In genomic region chr10:86730227-86730626, GRCh38 we compare ENCODE assay signal across 1 cellular context.
TF ChIP-seq lines count a peak whose summit lies in the region.

No MANE protein-coding gene starts in this region.

TF ChIP-seq in HepG2, 621 proteins besides CTCF, POLR2A, EP300 and RAD21 (continued from another document):
- TF ChIP-seq, protein P1, sequence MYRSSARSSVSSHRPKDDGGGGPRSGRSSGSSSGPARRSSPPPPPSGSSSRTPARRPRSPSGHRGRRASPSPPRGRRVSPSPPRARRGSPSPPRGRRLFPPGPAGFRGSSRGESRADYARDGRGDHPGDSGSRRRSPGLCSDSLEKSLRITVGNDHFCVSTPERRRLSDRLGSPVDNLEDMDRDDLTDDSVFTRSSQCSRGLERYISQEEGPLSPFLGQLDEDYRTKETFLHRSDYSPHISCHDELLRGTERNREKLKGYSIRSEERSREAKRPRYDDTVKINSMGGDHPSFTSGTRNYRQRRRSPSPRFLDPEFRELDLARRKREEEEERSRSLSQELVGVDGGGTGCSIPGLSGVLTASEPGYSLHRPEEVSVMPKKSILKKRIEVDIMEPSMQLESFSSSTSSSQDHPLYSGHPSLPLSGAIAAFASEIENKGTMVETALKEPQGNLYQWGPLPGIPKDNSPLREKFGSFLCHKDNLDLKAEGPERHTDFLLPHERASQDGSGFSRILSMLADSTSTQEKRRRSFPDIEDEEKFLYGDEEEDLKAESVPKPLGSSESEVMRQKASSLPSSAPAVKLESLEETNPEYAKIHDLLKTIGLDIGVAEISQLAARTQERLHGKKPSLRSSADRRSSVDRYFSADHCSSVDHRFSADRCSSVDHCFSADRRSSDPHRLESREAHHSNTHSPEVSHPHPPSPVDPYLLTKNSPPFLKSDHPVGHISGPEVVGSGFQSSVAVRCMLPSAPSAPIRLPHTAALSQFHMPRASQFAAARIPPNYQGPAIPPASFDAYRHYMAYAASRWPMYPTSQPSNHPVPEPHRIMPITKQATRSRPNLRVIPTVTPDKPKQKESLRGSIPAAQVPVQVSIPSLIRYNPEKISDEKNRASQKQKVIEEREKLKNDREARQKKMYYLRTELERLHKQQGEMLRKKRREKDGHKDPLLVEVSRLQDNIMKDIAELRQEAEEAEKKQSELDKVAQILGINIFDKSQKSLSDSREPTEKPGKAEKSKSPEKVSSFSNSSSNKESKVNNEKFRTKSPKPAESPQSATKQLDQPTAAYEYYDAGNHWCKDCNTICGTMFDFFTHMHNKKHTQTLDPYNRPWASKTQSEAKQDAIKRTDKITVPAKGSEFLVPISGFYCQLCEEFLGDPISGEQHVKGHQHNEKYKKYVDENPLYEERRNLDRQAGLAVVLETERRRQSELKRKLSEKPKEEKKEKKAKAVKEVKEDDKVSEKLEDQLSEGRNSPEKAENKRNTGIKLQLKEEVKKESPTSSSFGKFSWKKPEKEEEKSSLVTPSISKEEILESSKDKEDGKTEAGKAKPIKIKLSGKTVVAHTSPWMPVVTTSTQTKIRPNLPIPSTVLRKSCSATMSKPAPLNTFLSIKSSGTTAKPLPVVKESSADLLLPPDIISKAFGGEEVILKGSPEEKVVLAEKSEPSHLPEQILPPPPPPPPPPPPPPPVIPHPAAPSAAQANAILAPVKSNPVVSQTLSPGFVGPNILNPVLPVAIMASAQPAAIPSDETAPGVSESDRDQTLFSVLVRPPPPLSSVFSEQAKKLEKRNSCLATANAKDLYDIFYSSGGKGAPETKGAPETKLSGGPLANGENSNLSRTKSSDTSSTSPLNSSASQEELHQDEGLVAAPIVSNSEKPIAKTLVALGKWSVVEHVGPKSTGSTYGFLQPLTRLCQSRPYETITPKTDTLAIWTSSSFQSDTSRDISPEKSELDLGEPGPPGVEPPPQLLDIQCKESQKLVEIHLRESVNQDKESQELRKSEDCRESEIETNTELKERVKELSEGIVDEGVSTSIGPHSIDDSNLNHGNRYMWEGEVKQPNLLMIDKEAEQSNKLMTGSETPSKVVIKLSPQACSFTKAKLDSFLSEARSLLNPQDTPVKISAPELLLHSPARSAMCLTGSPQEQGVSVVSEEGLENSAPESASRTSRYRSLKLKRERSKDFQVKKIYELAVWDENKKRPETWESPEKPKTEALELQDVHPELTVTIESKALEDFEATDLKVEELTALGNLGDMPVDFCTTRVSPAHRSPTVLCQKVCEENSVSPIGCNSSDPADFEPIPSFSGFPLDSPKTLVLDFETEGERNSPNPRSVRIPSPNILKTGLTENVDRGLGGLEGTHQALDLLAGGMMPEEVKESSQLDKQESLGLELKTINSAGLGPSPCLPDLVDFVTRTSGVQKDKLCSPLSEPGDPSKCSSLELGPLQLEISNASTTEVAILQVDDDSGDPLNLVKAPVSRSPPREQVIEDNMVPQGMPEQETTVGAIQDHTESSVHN (CRISPR knock-in tag; IDR thresholded peaks at IDR 0.05), result no peak
- TF ChIP-seq, protein P2, sequence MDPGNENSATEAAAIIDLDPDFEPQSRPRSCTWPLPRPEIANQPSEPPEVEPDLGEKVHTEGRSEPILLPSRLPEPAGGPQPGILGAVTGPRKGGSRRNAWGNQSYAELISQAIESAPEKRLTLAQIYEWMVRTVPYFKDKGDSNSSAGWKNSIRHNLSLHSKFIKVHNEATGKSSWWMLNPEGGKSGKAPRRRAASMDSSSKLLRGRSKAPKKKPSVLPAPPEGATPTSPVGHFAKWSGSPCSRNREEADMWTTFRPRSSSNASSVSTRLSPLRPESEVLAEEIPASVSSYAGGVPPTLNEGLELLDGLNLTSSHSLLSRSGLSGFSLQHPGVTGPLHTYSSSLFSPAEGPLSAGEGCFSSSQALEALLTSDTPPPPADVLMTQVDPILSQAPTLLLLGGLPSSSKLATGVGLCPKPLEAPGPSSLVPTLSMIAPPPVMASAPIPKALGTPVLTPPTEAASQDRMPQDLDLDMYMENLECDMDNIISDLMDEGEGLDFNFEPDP (CRISPR knock-in tag; conservative IDR thresholded peaks at IDR 0.05), result no peak
- TF ChIP-seq ZNF33A (CRISPR knock-in tag; IDR thresholded peaks at IDR 0.05; ENCODE audit: borderline replicate concordance) (no peak), CREBL2 (CRISPR knock-in tag; IDR thresholded peaks at IDR 0.05; ENCODE audit: borderline replicate concordance) (no peak), LCORL (IDR thresholded peaks at IDR 0.05) (peak; percentile 82), LCORL (CRISPR knock-in tag; IDR thresholded peaks at IDR 0.05) (no peak), ZSCAN12 (CRISPR knock-in tag; IDR thresholded peaks at IDR 0.05) (no peak), FOXA3 (CRISPR knock-in tag; IDR thresholded peaks at IDR 0.05) (0 out of 2 replicates have a peak, but pooled peaks have one; percentile 36), ZNF619 (CRISPR knock-in tag; IDR thresholded peaks at IDR 0.05) (no peak), FOXP1 (IDR thresholded peaks at IDR 0.05) (no peak), FOXP1 (CRISPR knock-in tag; IDR thresholded peaks at IDR 0.05) (peak; percentile 16; the same call in 1 of the 2 replicates), ZNF740 (CRISPR knock-in tag; IDR thresholded peaks at IDR 0.05) (no peak), HNRNPL (IDR thresholded peaks at IDR 0.05; ENCODE audit: low read depth, low read length) (no peak), CREB1 (IDR thresholded peaks at IDR 0.05) (no peak), CREB1 (CRISPR knock-in tag; IDR thresholded peaks at IDR 0.05) (peak; percentile 32; the same call in 1 of the 2 replicates), ZMYM4 (CRISPR knock-in tag; IDR thresholded peaks at IDR 0.05) (no peak), HDAC1 (CRISPR knock-in tag; IDR thresholded peaks at IDR 0.05) (peak; percentile 43; the same call in 1 of the 2 replicates), HNF4A (CRISPR knock-in tag; IDR thresholded peaks at IDR 0.05) (peak; percentile 55), SALL1 (CRISPR knock-in tag; IDR thresholded peaks at IDR 0.05) (peak; percentile 46)
- TF ChIP-seq, protein P3, sequence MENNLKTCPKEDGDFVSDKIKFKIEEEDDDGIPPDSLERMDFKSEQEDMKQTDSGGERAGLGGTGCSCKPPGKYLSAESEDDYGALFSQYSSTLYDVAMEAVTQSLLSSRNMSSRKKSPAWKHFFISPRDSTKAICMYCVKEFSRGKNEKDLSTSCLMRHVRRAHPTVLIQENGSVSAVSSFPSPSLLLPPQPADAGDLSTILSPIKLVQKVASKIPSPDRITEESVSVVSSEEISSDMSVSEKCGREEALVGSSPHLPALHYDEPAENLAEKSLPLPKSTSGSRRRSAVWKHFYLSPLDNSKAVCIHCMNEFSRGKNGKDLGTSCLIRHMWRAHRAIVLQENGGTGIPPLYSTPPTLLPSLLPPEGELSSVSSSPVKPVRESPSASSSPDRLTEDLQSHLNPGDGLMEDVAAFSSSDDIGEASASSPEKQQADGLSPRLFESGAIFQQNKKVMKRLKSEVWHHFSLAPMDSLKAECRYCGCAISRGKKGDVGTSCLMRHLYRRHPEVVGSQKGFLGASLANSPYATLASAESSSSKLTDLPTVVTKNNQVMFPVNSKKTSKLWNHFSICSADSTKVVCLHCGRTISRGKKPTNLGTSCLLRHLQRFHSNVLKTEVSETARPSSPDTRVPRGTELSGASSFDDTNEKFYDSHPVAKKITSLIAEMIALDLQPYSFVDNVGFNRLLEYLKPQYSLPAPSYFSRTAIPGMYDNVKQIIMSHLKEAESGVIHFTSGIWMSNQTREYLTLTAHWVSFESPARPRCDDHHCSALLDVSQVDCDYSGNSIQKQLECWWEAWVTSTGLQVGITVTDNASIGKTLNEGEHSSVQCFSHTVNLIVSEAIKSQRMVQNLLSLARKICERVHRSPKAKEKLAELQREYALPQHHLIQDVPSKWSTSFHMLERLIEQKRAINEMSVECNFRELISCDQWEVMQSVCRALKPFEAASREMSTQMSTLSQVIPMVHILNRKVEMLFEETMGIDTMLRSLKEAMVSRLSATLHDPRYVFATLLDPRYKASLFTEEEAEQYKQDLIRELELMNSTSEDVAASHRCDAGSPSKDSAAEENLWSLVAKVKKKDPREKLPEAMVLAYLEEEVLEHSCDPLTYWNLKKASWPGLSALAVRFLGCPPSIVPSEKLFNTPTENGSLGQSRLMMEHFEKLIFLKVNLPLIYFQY (CRISPR knock-in tag; IDR thresholded peaks at IDR 0.05; ENCODE audit: borderline replicate concordance), result no peak
- TF ChIP-seq, protein P4, sequence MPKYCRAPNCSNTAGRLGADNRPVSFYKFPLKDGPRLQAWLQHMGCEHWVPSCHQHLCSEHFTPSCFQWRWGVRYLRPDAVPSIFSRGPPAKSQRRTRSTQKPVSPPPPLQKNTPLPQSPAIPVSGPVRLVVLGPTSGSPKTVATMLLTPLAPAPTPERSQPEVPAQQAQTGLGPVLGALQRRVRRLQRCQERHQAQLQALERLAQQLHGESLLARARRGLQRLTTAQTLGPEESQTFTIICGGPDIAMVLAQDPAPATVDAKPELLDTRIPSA (CRISPR knock-in tag; IDR thresholded peaks at IDR 0.05; ENCODE audit: borderline replicate concordance), result no peak
